In the genomic region with DNA sequence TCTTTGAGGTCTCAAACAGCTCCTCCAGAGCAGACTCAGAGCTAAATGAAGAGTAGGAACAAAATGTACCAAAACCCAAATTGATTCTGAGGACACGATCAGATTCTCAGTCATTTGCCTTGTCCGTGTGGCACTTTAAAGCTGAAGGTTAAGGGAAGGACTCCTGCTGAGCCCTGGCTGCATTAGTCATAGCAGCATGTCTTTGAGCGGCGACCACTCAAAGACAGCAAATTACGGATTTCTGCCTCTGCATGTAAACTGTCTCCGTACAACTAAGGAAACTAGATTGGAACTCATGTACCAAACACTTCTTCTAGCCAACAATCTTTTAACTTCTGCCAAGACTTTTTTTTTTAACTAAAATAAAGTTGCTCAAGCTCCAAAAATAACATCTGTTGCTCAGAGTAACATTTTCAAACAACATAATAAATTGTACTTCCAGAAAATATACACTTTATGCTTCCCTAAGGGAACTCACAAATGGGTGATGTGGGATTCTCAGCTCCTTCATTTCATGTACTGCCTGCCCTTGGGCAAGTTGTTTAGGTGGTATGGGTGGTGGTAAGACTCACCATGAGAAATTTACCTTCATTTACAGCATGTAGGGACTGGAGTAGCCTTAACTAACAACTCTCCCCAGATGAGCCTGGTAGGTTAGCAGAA, we compare ENCODE assay signal across 13 cellular contexts. TPM values are rescaled to one million over a fixed set of nuclear protein-coding genes. Genes with fewer than 3 reads are reported as not detected.
DNase-seq lines count a peak whose midpoint lies in the region; ATAC-seq lines count a peak whose summit lies in the region.
"Had no signal": no experiment of that assay in that cellular context is flagged by ENCODE, and none has a peak within 500 bp of the region (broad histone marks: within the 10 kb centered on the region; RNA-seq: fewer than 3 reads in every experiment).

No MANE protein-coding gene starts in this region.

- no peaks in the 10 kb centered on the region for H3K36me3 Mint-ChIP-seq in stimulated activated naive B cell treated with anti-CD40 and anti-IgM and Interleukin-4, amounts not matched to agents 10 μg/mL and 1 μg/mL and 100 μg/mL, for 72 hours

- DNase-seq in M059J (ENCODE audit: low read depth) (peak; percentile 12), caudate nucleus (lab: John Stamatoyannopoulos, UW) (peak in 1 of 61 donors; percentile 16), kidney tubule cell (ENCODE audit: low spot score) (peak; percentile 31), smooth muscle cell of the brain vasculature (ENCODE audit: low read depth, low spot score) (peak; percentile 69), hepatic stellate cell (ENCODE audit: low spot score) (no peak), NCI-H1694 (lab: John Stamatoyannopoulos, UW) (no peak)
- no peak for DNase-seq in stimulated activated naive B cell treated with anti-CD40 and anti-IgM and Interleukin-4, amounts not matched to agents 10 μg/mL and 1 μg/mL and 100 μg/mL, for 72 hours
- DNase-seq: NCI-H82, T-helper 1 cell had no signal

- no peak for ATAC-seq in GM21526 (IDR thresholded peaks at IDR 0.05; ENCODE audit: low FRiP score, unreplicated experiment)
- ATAC-seq in stimulated activated naive B cell treated with anti-CD40 and anti-IgM and Interleukin-4, amounts not matched to agents 10 μg/mL and 1 μg/mL and 100 μg/mL, for 72 hours (replicated peaks): no peak

- H3K27me3 Mint-ChIP-seq in stimulated activated naive B cell treated with anti-CD40 and anti-IgM and Interleukin-4, amounts not matched to agents 10 μg/mL and 1 μg/mL and 100 μg/mL, for 72 hours: peaks cover 9 to 11% of the 10 kb centered on the region in 2 donors

- H3K9me3 Mint-ChIP-seq in stimulated activated naive B cell treated with anti-CD40 and anti-IgM and Interleukin-4, amounts not matched to agents 10 μg/mL and 1 μg/mL and 100 μg/mL, for 72 hours: no peaks in the 10 kb centered on the region

- H3K4me1 Mint-ChIP-seq in stimulated activated naive B cell treated with anti-CD40 and anti-IgM and Interleukin-4, amounts not matched to agents 10 μg/mL and 1 μg/mL and 100 μg/mL, for 72 hours: no peaks in the 10 kb centered on the region

- no peak overlapping the region for H3K4me3 Mint-ChIP-seq in stimulated activated naive B cell treated with anti-CD40 and anti-IgM and Interleukin-4, amounts not matched to agents 10 μg/mL and 1 μg/mL and 100 μg/mL, for 72 hours

- no peak overlapping the region for H3K27ac Mint-ChIP-seq in stimulated activated naive B cell treated with anti-CD40 and anti-IgM and Interleukin-4, amounts not matched to agents 10 μg/mL and 1 μg/mL and 100 μg/mL, for 72 hours

- peak overlapping the region; percentile 73 for H3K27ac ChIP-seq in caudate nucleus (ENCODE audit: low read depth, low read length)
- H3K27ac ChIP-seq: cardiac muscle cell, KMS-11 had no signal

RNA-seq across cellular contexts. Expression of a gene that starts 56.1 kb away (rescaled TPM):
- 1.4 TPM in 1 of 2 replicates, not detected in the other for total RNA-seq in M059J (2014; rRNA removed; shearing (Covaris generic))
- total RNA-seq: activated CD8-positive, alpha-beta memory T cell treated with anti-CD3 and anti-CD28 coated beads for 36 hours had no signal

Comparison
In these comparisons a context has a peak if more than half of its experiments do, and no peak if none do; other contexts are left out.
1. DNase-seq: peak in M059J (single experiment), kidney tubule cell (single experiment) and smooth muscle cell of the brain vasculature (single experiment); none in hepatic stellate cell (single experiment), stimulated activated naive B cell treated with anti-CD40 and anti-IgM and Interleukin-4, amounts not matched to agents 10 μg/mL and 1 μg/mL and 100 μg/mL, for 72 hours (single experiment) and NCI-H1694 (single experiment).